Comparison of ENCODE assay signal across 10 cellular contexts in the genomic region with DNA sequence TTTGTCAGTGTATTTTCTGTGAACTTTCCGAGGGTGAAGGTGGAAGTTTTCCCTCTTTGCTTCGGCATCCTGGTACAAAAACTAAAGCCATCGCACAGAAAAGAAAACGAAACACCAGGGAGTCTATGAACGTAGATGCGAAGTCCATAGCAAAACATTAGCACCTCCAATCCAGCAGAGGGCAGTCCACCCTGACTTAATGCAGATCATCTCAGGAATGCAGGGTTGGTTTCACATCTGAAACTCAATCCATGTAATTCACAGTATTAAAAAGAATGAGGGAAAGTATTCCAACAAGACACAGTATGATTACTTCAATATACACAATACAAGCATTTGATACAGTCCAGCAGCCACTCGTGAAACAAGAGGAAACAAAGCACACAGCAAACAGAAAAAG.
DNase-seq lines count a peak whose midpoint lies in the region; ATAC-seq, FAIRE-seq and TF ChIP-seq lines count a peak whose summit lies in the region.
"Had no signal": no experiment of that assay in that cellular context is flagged by ENCODE, and none has a peak within 500 bp of the region (broad histone marks: within the 10 kb centered on the region; RNA-seq: fewer than 3 reads in every experiment).

No MANE protein-coding gene starts in this region.

- no peak for TF ChIP-seq POLR2A in testis (IDR thresholded peaks at IDR 0.05)

- intact Hi-C loops in testis (cut with DNase I; ENCODE audit: low total_unique reads) = no loop called here

- no peak for DNase-seq in activated naive CD4-positive, alpha-beta T cell treated with anti-CD3 and anti-CD28 coated beads, Interleukin-2, amount 50 U/mL, for 72 hours (ENCODE audit: low spot score in 2 of 2)
- DNase-seq in activated naive CD4-positive, alpha-beta T cell treated with Interleukin-2 at 50 U/mL for 16 hours = no peak
- DNase-seq in LNCaP clone FGC (ENCODE audit: low read depth) = no peak
- DNase-seq in chondrocyte (ENCODE audit: low spot score) = no peak
- DNase-seq in testis = no peak
- DNase-seq in HTR-8/SVneo (ENCODE audit: insufficient read length, low spot score) = no peak

- H3K27me3 ChIP-seq in testis = no peaks in the 10 kb centered on the region
- H3K27me3 ChIP-seq: neutrophil had no signal

- H3K4me3 ChIP-seq in LNCaP clone FGC (ENCODE audit: low read depth, low read length) (no peak overlapping the region), testis (no peak overlapping the region)

- no peak for FAIRE-seq in HTR-8/SVneo (lab: Jason Lieb, UNC)

- no peaks in the 10 kb centered on the region for H3K36me3 ChIP-seq in testis (ENCODE audit: low read depth, missing control alignments)
- H3K36me3 ChIP-seq: neutrophil had no signal

- H3K4me1 Mint-ChIP-seq in chondrocyte (ENCODE audit: low read depth) = peaks cover 4% of the 10 kb centered on the region

- no peaks in the 10 kb centered on the region for H3K9me3 ChIP-seq in testis
- H3K9me3 ChIP-seq: neutrophil had no signal

- H3K36me3 Mint-ChIP-seq in activated naive CD4-positive, alpha-beta T cell treated with anti-CD3 and anti-CD28 coated beads, Interleukin-2, amount 50 U/mL, for 72 hours = peaks cover 0 to 14% of the 10 kb centered on the region in 2 donors
- no peaks in the 10 kb centered on the region for H3K36me3 Mint-ChIP-seq in chondrocyte (ENCODE audit: low read depth)

- WGBS in testis, 2 donors = 95 to 97% methylated on average over 7 of the region's 7 CpGs

- H3K27ac ChIP-seq in testis = no peak overlapping the region
- H3K27ac ChIP-seq: neutrophil had no signal

- TF ChIP-seq CTCF in LNCaP clone FGC (IDR thresholded peaks at IDR 0.05; ENCODE audit: control insufficient read depth, extremely low read depth, insufficient read depth) (peak; percentile 11; the same call in 1 of the 2 replicates), chondrocyte (IDR thresholded peaks at IDR 0.05) (peak; percentile 59), testis (IDR thresholded peaks at IDR 0.05) (peak in 2 of 3 experiments; percentile 15 to 23)

- H3K4me1 ChIP-seq in testis = peaks cover 8% of the 10 kb centered on the region

- ATAC-seq in activated naive CD4-positive, alpha-beta T cell treated with anti-CD3 and anti-CD28 coated beads, Interleukin-2, amount 50 U/mL, for 72 hours = no peak
- ATAC-seq in HG02798 (IDR thresholded peaks at IDR 0.05; ENCODE audit: poor library complexity, unreplicated experiment) (no peak), GM18858 (IDR thresholded peaks at IDR 0.05; ENCODE audit: unreplicated experiment) (no peak)

- peak overlapping the region; percentile 18 to 91 for H3K27ac Mint-ChIP-seq in activated naive CD4-positive, alpha-beta T cell treated with anti-CD3 and anti-CD28 coated beads, Interleukin-2, amount 50 U/mL, for 72 hours
- no peak overlapping the region for H3K27ac Mint-ChIP-seq in chondrocyte (ENCODE audit: unreplicated experiment)

- H3K4me3 Mint-ChIP-seq in chondrocyte (ENCODE audit: unreplicated experiment) = no peak overlapping the region
- H3K4me3 Mint-ChIP-seq: central memory CD8-positive, alpha-beta T cell had no signal

- peaks cover 9% of the 10 kb centered on the region for H3K27me3 Mint-ChIP-seq in chondrocyte (ENCODE audit: low read depth)
- H3K27me3 Mint-ChIP-seq: central memory CD8-positive, alpha-beta T cell had no signal

- H3K9me3 Mint-ChIP-seq in activated naive CD4-positive, alpha-beta T cell treated with anti-CD3 and anti-CD28 coated beads, Interleukin-2, amount 50 U/mL, for 72 hours = peaks cover 0 to 6% of the 10 kb centered on the region in 2 donors
- peaks cover 11% of the 10 kb centered on the region for H3K9me3 Mint-ChIP-seq in chondrocyte (ENCODE audit: low read depth)
